ENCODE assay signal across 25 cellular contexts in the genomic region with DNA sequence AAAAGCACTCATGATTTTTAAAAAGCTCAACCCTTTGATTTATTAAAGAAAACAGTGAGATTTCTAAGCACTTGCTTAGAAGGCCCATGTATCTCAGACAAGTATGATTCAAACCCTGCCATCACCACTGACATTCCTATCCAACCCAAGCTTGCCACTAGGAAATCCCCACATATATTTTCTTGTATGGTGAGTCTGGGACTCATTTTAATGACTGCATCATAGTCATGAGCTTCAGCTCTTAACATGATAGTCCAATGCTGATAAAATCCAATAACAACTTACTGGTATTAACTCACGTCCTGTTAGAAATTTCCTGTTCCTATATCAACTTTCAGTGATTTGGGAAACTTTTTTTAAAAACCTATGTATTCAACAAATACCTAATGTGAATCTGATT. TPM values are rescaled to one million over a fixed set of nuclear protein-coding genes. Genes with fewer than 3 reads are reported as not detected.
DNase-seq lines count a peak whose midpoint lies in the region; ATAC-seq, FAIRE-seq and TF ChIP-seq lines count a peak whose summit lies in the region.
"Had no signal": no experiment of that assay in that cellular context is flagged by ENCODE, and none has a peak within 500 bp of the region (broad histone marks: within the 10 kb centered on the region; RNA-seq: fewer than 3 reads in every experiment).

No MANE protein-coding gene starts in this region.

- no peak for TF ChIP-seq CTCF in transverse colon (IDR thresholded peaks at IDR 0.05)
- no peak for TF ChIP-seq CTCF in CD14-positive monocyte (IDR thresholded peaks at IDR 0.05)

- H3K27ac ChIP-seq in epithelial cell of prostate, result no peak overlapping the region
- H3K27ac ChIP-seq in transverse colon, result no peak overlapping the region
- H3K27ac ChIP-seq: body of pancreas, colonic mucosa, pancreas, right lobe of liver, suprapubic skin had no signal

- H3K36me3 ChIP-seq in transverse colon, result no peaks in the 10 kb centered on the region
- H3K36me3 ChIP-seq: colonic mucosa, pancreas, right lobe of liver, suprapubic skin had no signal

- WGBS in transverse colon (ENCODE audit: low coverage in 1 of 2), 2 donors, result 75 to 84% methylated on average over 1 of the region's 1 CpG

- no peaks in the 10 kb centered on the region for H3K36me3 Mint-ChIP-seq in activated T-helper 1 cell treated with anti-CD3 and anti-CD28 coated beads, Interleukin-12 subunit alpha, Interleukin-12 subunit beta, Interleukin-2, Interleukin-4 antibody, amounts not matched to agents 30 ng/mL and 10 ng/mL and 1 ng/mL, durations not matched to agents 14 hours and 24 hours and 36 hours (ENCODE audit: low read depth)
- H3K36me3 Mint-ChIP-seq in CD14-positive monocyte, result no peaks in the 10 kb centered on the region
- H3K36me3 Mint-ChIP-seq: CD4-positive, alpha-beta memory T cell; memory B cell; naive thymus-derived CD4-positive, alpha-beta T cell had no signal

- DNase-seq in Caki2 (ENCODE audit: low read depth) (peak; percentile 18), RCC 7860 (ENCODE audit: low spot score) (peak; percentile 83), epithelial cell of prostate (ENCODE audit: low read depth, low spot score) (peak; percentile 51), non-pigmented ciliary epithelial cell (ENCODE audit: low read depth) (peak; percentile 68), transverse colon (no peak), CD14-positive monocyte (ENCODE audit: low spot score) (no peak)
- DNase-seq in activated T-helper 1 cell treated with anti-CD3 and anti-CD28 coated beads, Interleukin-12 subunit alpha, Interleukin-12 subunit beta, Interleukin-2, Interleukin-4 antibody, amounts not matched to agents 30 ng/mL and 10 ng/mL and 1 ng/mL, durations not matched to agents 14 hours and 24 hours and 36 hours (ENCODE audit: low spot score), result no peak
- DNase-seq: activated naive CD4-positive, alpha-beta T cell treated with anti-CD3 and anti-CD28 coated beads, Interleukin-2, amount 50 U/mL, for 16 hours; activated T-cell treated with anti-CD3 and anti-CD28 coated beads, Interleukin-2, amount 50 U/mL, for 48 hours; body of pancreas; CD4-positive, alpha-beta memory T cell; colonic mucosa; DMS79; hypothalamus; islet precursor cell; MM.1S; naive thymus-derived CD4-positive, alpha-beta T cell; NCI-H774; pancreas; right lobe of liver; Right ventricle myocardium superior had no signal

- H3K4me1 ChIP-seq in transverse colon, result no peaks in the 10 kb centered on the region
- H3K4me1 ChIP-seq: body of pancreas, colonic mucosa, pancreas, right lobe of liver had no signal

- H3K27me3 Mint-ChIP-seq in activated T-helper 1 cell treated with anti-CD3 and anti-CD28 coated beads, Interleukin-12 subunit alpha, Interleukin-12 subunit beta, Interleukin-2, Interleukin-4 antibody, amounts not matched to agents 30 ng/mL and 10 ng/mL and 1 ng/mL, durations not matched to agents 14 hours and 24 hours and 36 hours (ENCODE audit: insufficient read depth), result no peaks in the 10 kb centered on the region
- H3K27me3 Mint-ChIP-seq in CD14-positive monocyte (ENCODE audit: low read depth in 3 of 3), result no peaks in the 10 kb centered on the region

- no peak for TF ChIP-seq POLR2A in transverse colon (IDR thresholded peaks at IDR 0.05)

- H3K4me3 ChIP-seq in transverse colon, result no peak overlapping the region
- H3K4me3 ChIP-seq: body of pancreas, colonic mucosa, pancreas, right lobe of liver, suprapubic skin had no signal

- intact Hi-C loops in transverse colon (cut with DNase I; ENCODE audit: low total_unique reads) (no loop called here), CD14-positive monocyte (cut with micrococcal nuclease) (no loop called here)
- intact Hi-C loops in activated T-helper 1 cell treated with anti-CD3 and anti-CD28 coated beads, Interleukin-12 subunit alpha, Interleukin-12 subunit beta, Interleukin-2, Interleukin-4 antibody, amounts not matched to agents 30 ng/mL and 10 ng/mL and 1 ng/mL, durations not matched to agents 14 hours and 24 hours and 36 hours (cut with micrococcal nuclease), result no loop called here

- FAIRE-seq in RCC 7860 (lab: Jason Lieb, UNC), result peak; percentile 87
- FAIRE-seq: pancreas had no signal

- H3K27ac Mint-ChIP-seq in activated T-helper 1 cell treated with anti-CD3 and anti-CD28 coated beads, Interleukin-12 subunit alpha, Interleukin-12 subunit beta, Interleukin-2, Interleukin-4 antibody, amounts not matched to agents 30 ng/mL and 10 ng/mL and 1 ng/mL, durations not matched to agents 14 hours and 24 hours and 36 hours, result no peak overlapping the region
- H3K27ac Mint-ChIP-seq in CD14-positive monocyte, result no peak overlapping the region
- H3K27ac Mint-ChIP-seq: CD4-positive, alpha-beta memory T cell; memory B cell; naive thymus-derived CD4-positive, alpha-beta T cell had no signal

- no peaks in the 10 kb centered on the region for H3K9me3 Mint-ChIP-seq in activated T-helper 1 cell treated with anti-CD3 and anti-CD28 coated beads, Interleukin-12 subunit alpha, Interleukin-12 subunit beta, Interleukin-2, Interleukin-4 antibody, amounts not matched to agents 30 ng/mL and 10 ng/mL and 1 ng/mL, durations not matched to agents 14 hours and 24 hours and 36 hours
- H3K9me3 Mint-ChIP-seq in CD14-positive monocyte, result peaks cover 0 to 6% (median under 1%) of the 10 kb centered on the region in 7 donors
- H3K9me3 Mint-ChIP-seq: memory B cell had no signal

- ATAC-seq in GM21526 (IDR thresholded peaks at IDR 0.05; ENCODE audit: low FRiP score, unreplicated experiment), result no peak
- ATAC-seq: body of pancreas; naive thymus-derived CD4-positive, alpha-beta T cell; pancreas; right lobe of liver had no signal

- in situ Hi-C loops in Caki2 (cut with HindIII; ENCODE audit: low pct_unique_long_range_greater_than_20kb, low sequenced_read_pairs) (no loop called here), transverse colon (cut with MboI; ENCODE audit: low pct_ligation_motif_present in 1 of 4, low pct_unique_long_range_greater_than_20kb in 1 of 4, low sequenced_read_pairs in 3 of 4) (no loop called here)

- H3K4me3 Mint-ChIP-seq in activated T-helper 1 cell treated with anti-CD3 and anti-CD28 coated beads, Interleukin-12 subunit alpha, Interleukin-12 subunit beta, Interleukin-2, Interleukin-4 antibody, amounts not matched to agents 30 ng/mL and 10 ng/mL and 1 ng/mL, durations not matched to agents 14 hours and 24 hours and 36 hours, result no peak overlapping the region
- H3K4me3 Mint-ChIP-seq in CD14-positive monocyte, result no peak overlapping the region
- H3K4me3 Mint-ChIP-seq: CD4-positive, alpha-beta memory T cell; memory B cell; naive thymus-derived CD4-positive, alpha-beta T cell had no signal

- no peaks in the 10 kb centered on the region for H3K4me1 Mint-ChIP-seq in activated T-helper 1 cell treated with anti-CD3 and anti-CD28 coated beads, Interleukin-12 subunit alpha, Interleukin-12 subunit beta, Interleukin-2, Interleukin-4 antibody, amounts not matched to agents 30 ng/mL and 10 ng/mL and 1 ng/mL, durations not matched to agents 14 hours and 24 hours and 36 hours (ENCODE audit: low read depth)
- no peaks in the 10 kb centered on the region for H3K4me1 Mint-ChIP-seq in CD14-positive monocyte
- H3K4me1 Mint-ChIP-seq: CD4-positive, alpha-beta memory T cell; memory B cell; naive thymus-derived CD4-positive, alpha-beta T cell had no signal

- no peak for TF ChIP-seq EP300 in transverse colon (IDR thresholded peaks at IDR 0.05; ENCODE audit: low read depth)

- H3K9me3 ChIP-seq in transverse colon, result no peaks in the 10 kb centered on the region
- H3K9me3 ChIP-seq: body of pancreas, colonic mucosa, pancreas, right lobe of liver, suprapubic skin had no signal

- no peaks in the 10 kb centered on the region for H3K27me3 ChIP-seq in transverse colon
- H3K27me3 ChIP-seq: body of pancreas, colonic mucosa, pancreas, right lobe of liver, suprapubic skin had no signal

RNA-seq across cellular contexts. Expression of a gene that starts 39.4 kb away (rescaled TPM):
- total RNA-seq in Caki2 (2014; rRNA removed; shearing (Covaris generic); ENCODE audit: low replicate concordance), result 3.1 and 3.4 TPM in 2 replicates
- total RNA-seq in transverse colon, result 10 to 100 TPM in 1 of 4 donors, 1 to 10 TPM in 3; 1.1 to 10.9 (median 5.0) TPM
- not detected in 2 replicates for total RNA-seq in activated T-helper 1 cell treated with anti-CD3 and anti-CD28 coated beads, Interleukin-12 subunit alpha, Interleukin-12 subunit beta, Interleukin-2, Interleukin-4 antibody, amounts not matched to agents 30 ng/mL and 10 ng/mL and 1 ng/mL, durations not matched to agents 14 hours and 24 hours and 36 hours
- polyA plus RNA-seq in CD14-positive monocyte, result not detected
- total RNA-seq: activated CD8-positive, alpha-beta memory T cell treated with anti-CD3 and anti-CD28 coated beads for 36 hours; CD4-positive, alpha-beta memory T cell had no signal
- polyA plus RNA-seq: CD4-positive, alpha-beta memory T cell; naive thymus-derived CD4-positive, alpha-beta T cell had no signal

Comparison
In these comparisons a context has a peak if more than half of its experiments do, and no peak if none do; other contexts are left out.
1. DNase-seq: peak in Caki2 (single experiment), RCC 7860 (single experiment), epithelial cell of prostate (single experiment) and non-pigmented ciliary epithelial cell (single experiment); none in transverse colon (single experiment), activated T-helper 1 cell treated with anti-CD3 and anti-CD28 coated beads, Interleukin-12 subunit alpha, Interleukin-12 subunit beta, Interleukin-2, Interleukin-4 antibody, amounts not matched to agents 30 ng/mL and 10 ng/mL and 1 ng/mL, durations not matched to agents 14 hours and 24 hours and 36 hours (single experiment) and CD14-positive monocyte (single experiment).